Comparison of ENCODE assay signal across 1 cellular context in genomic region chr14:51138353-51139103, GRCh38.
A peak's percentile ranks its signal among the peaks of the same experiment; 100 is the strongest.
TF ChIP-seq lines count a peak whose summit lies in the region.

No MANE protein-coding gene starts in this region.

TF ChIP-seq in GM23338, 12 proteins besides CTCF, POLR2A, EP300 and RAD21 (continued from another document):
- TF ChIP-seq ZNF462 (CRISPR knock-in tag; IDR thresholded peaks at IDR 0.05), result peak; percentile 91
- TF ChIP-seq ZNF114 (CRISPR knock-in tag; IDR thresholded peaks at IDR 0.05), result peak; percentile 49; the same call in 1 of the 2 replicates
- no peak for TF ChIP-seq EZH2phosphoT487 (IDR thresholded peaks at IDR 0.05; ENCODE audit: unreplicated experiment)
- no peak for TF ChIP-seq ETS1 (IDR thresholded peaks at IDR 0.05)
- TF ChIP-seq ZNF331 (CRISPR knock-in tag; IDR thresholded peaks at IDR 0.05; ENCODE audit: low read depth), result no peak
- no peak for TF ChIP-seq CREB1 (CRISPR knock-in tag; IDR thresholded peaks at IDR 0.05; ENCODE audit: low read depth)
- TF ChIP-seq STAT1 (IDR thresholded peaks at IDR 0.05; ENCODE audit: unreplicated experiment), result no peak
- no peak for TF ChIP-seq JUNB (IDR thresholded peaks at IDR 0.05; ENCODE audit: unreplicated experiment)
- TF ChIP-seq EZH2 (IDR thresholded peaks at IDR 0.05; ENCODE audit: low read depth, unreplicated experiment), result no peak
